16 cellular contexts compared by ENCODE assay signal in the genomic region with DNA sequence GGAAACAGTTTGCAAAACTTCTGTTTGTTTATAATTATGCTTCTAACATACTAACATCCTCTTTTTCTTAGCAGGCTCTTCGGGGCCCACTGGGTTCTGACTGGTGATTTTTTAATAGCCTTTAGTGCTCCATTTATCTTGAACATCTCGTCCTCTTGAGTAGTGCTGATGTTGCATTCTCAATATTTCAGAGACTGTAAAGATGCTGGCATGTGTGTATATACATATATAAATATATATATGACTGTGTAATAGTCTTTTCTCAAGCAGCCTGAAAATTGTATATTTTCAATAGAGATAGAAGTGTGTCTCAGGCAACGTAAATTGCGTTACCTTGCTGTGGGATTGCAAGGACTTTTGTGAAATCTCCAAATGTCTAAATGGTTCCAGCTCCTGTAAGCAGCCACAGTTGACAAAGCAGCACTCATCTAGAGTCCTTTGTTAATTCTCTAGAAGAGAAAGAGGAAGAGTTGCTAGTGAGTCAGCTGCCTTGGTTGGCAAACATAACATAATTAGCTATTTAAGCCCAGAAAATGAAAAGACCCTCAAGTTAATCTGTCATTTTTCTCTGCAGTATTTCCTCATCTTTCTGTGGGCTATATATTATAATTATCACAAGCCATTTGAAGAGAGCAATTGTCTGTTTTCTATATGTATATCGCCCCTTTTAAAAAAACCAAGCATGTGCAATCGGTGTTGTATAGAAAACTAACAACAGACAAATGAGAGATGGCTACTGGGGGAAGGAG.
DNase-seq lines count a peak whose midpoint lies in the region; ATAC-seq, FAIRE-seq and TF ChIP-seq lines count a peak whose summit lies in the region.
"Had no signal": no experiment of that assay in that cellular context is flagged by ENCODE, and none has a peak within 500 bp of the region (broad histone marks: within the 10 kb centered on the region; RNA-seq: fewer than 3 reads in every experiment).

No MANE protein-coding gene starts in this region.

- no peaks in the 10 kb centered on the region for H3K79me2 ChIP-seq in astrocyte (ENCODE audit: insufficient read depth, low read length)

- H3K9ac ChIP-seq in astrocyte (ENCODE audit: low read length) (no peak overlapping the region), skeletal muscle satellite cell (ENCODE audit: low read depth, low read length) (no peak overlapping the region)

- TF ChIP-seq CTCF in astrocyte (IDR thresholded peaks at IDR 0.05; ENCODE audit: insufficient read depth, low read depth, low read length) (no peak), lower leg skin (IDR thresholded peaks at IDR 0.05) (no peak)

- ATAC-seq in HG02938 (IDR thresholded peaks at IDR 0.05; ENCODE audit: unreplicated experiment), result no peak
- ATAC-seq in GM19452 (IDR thresholded peaks at IDR 0.05; ENCODE audit: unreplicated experiment), result no peak

- WGBS in lower leg skin, 2 donors, result 70 to 79% methylated on average over 6 of the region's 6 CpGs

- peak overlapping the region; percentile 2 for H3K27ac ChIP-seq in astrocyte (ENCODE audit: low read depth, low read length)
- H3K27ac ChIP-seq: 22Rv1, upper lobe of left lung had no signal

- intact Hi-C loops in lower leg skin (cut with DNase I; ENCODE audit: low total_unique reads), result no loop called here

- no peaks in the 10 kb centered on the region for H3K36me3 ChIP-seq in astrocyte (ENCODE audit: insufficient read depth, low read length)
- no peaks in the 10 kb centered on the region for H3K36me3 ChIP-seq in skeletal muscle satellite cell (ENCODE audit: insufficient read depth, low read length)
- H3K36me3 ChIP-seq: upper lobe of left lung had no signal

- peak overlapping the region; percentile 3 for H3K27ac Mint-ChIP-seq in astrocyte (ENCODE audit: unreplicated experiment)
- H3K27ac Mint-ChIP-seq: activated naive CD4-positive, alpha-beta T cell treated with anti-CD3 and anti-CD28 coated beads, Interleukin-2, amount 50 U/mL, for 24 hours; immature natural killer cell had no signal

- no peak overlapping the region for H3K4me3 Mint-ChIP-seq in astrocyte (ENCODE audit: unreplicated experiment)
- H3K4me3 Mint-ChIP-seq: activated naive CD4-positive, alpha-beta T cell treated with anti-CD3 and anti-CD28 coated beads, Interleukin-2, amount 50 U/mL, for 24 hours; immature natural killer cell had no signal

- peak overlapping the region; percentile 52 for H3K4me2 ChIP-seq in astrocyte (ENCODE audit: low read length)
- peak overlapping the region; percentile 22 for H3K4me2 ChIP-seq in skeletal muscle satellite cell (ENCODE audit: low read length)

- peak; percentile 9 for DNase-seq in DMS153 treated with DMSO at 0.1 percent for 48 hours (lab: John Stamatoyannopoulos, UW; ENCODE audit: unreplicated experiment)
- DNase-seq in DMS153 (lab: John Stamatoyannopoulos, UW), result no peak
- peak; percentile 73 to 95 for DNase-seq in NOMO-1 (lab: John Stamatoyannopoulos, UW; ENCODE audit: unreplicated experiment in 2 of 2)
- no peak for DNase-seq in astrocyte (ENCODE audit: low read depth)
- DNase-seq in lower leg skin (ENCODE audit: low spot score in 2 of 2), result no peak
- DNase-seq: activated CD4-positive, CD25-positive, alpha-beta regulatory T cell treated with anti-CD3 and anti-CD28 coated beads, Interleukin-2, amount 50 U/mL, for 72 hours; immature natural killer cell; NCI-H1694; stimulated activated naive CD4-positive, alpha-beta T cell treated with Interleukin-2 at 50 U/mL for 16 hours; SW 1271; upper lobe of left lung had no signal

- H3K9me3 ChIP-seq in astrocyte (ENCODE audit: insufficient read depth, low read depth, low read length) (no peaks in the 10 kb centered on the region), skeletal muscle satellite cell (replicated peaks; ENCODE audit: low read length) (no peaks in the 10 kb centered on the region)
- H3K9me3 ChIP-seq: upper lobe of left lung had no signal

- no peaks in the 10 kb centered on the region for H3K36me3 Mint-ChIP-seq in astrocyte (ENCODE audit: low read depth, unreplicated experiment)
- H3K36me3 Mint-ChIP-seq: activated naive CD4-positive, alpha-beta T cell treated with anti-CD3 and anti-CD28 coated beads, Interleukin-2, amount 50 U/mL, for 24 hours; immature natural killer cell had no signal

- no peaks in the 10 kb centered on the region for H3K9me3 Mint-ChIP-seq in astrocyte (ENCODE audit: unreplicated experiment)
- H3K9me3 Mint-ChIP-seq: activated naive CD4-positive, alpha-beta T cell treated with anti-CD3 and anti-CD28 coated beads, Interleukin-2, amount 50 U/mL, for 24 hours; immature natural killer cell had no signal

- no peak overlapping the region for H2AFZ ChIP-seq in astrocyte (ENCODE audit: low read depth, low read length)

- H3K27me3 ChIP-seq in astrocyte (ENCODE audit: insufficient read depth, low read length) (no peaks in the 10 kb centered on the region), skeletal muscle satellite cell (ENCODE audit: control insufficient read depth, insufficient read depth, low read length) (no peaks in the 10 kb centered on the region)
- H3K27me3 ChIP-seq: upper lobe of left lung had no signal

- H3K4me3 ChIP-seq in astrocyte (ENCODE audit: insufficient read depth, low read depth, low read length) (no peak overlapping the region), skeletal muscle satellite cell (ENCODE audit: low read length) (no peak overlapping the region), lower leg skin (ENCODE audit: low read depth, poor library complexity, severe bottlenecking) (no peak overlapping the region)
- H3K4me3 ChIP-seq: upper lobe of left lung had no signal

- TF ChIP-seq POLR2A in lower leg skin (IDR thresholded peaks at IDR 0.05), result no peak

- no peaks in the 10 kb centered on the region for H4K20me1 ChIP-seq in astrocyte (ENCODE audit: insufficient read depth, low read length)

- H3K4me1 Mint-ChIP-seq in astrocyte (ENCODE audit: low read depth, unreplicated experiment), result peaks cover 38% of the 10 kb centered on the region
- H3K4me1 Mint-ChIP-seq: activated naive CD4-positive, alpha-beta T cell treated with anti-CD3 and anti-CD28 coated beads, Interleukin-2, amount 50 U/mL, for 24 hours; immature natural killer cell had no signal

- no peak for FAIRE-seq in astrocyte (lab: Jason Lieb, UNC)

- H3K27me3 Mint-ChIP-seq in astrocyte (ENCODE audit: low read depth, unreplicated experiment), result no peaks in the 10 kb centered on the region
- H3K27me3 Mint-ChIP-seq: activated naive CD4-positive, alpha-beta T cell treated with anti-CD3 and anti-CD28 coated beads, Interleukin-2, amount 50 U/mL, for 24 hours had no signal

- H3K4me1 ChIP-seq in astrocyte (ENCODE audit: insufficient read depth, low read length) (peaks cover 40% of the 10 kb centered on the region), skeletal muscle satellite cell (ENCODE audit: control insufficient read depth, insufficient read depth, low read length) (peaks cover 20% of the 10 kb centered on the region)
- H3K4me1 ChIP-seq: upper lobe of left lung had no signal

Comparison
In these comparisons a context has a peak if more than half of its experiments do, and no peak if none do; other contexts are left out.
1. DNase-seq: peak in DMS153 treated with DMSO at 0.1 percent for 48 hours (single experiment) and NOMO-1 (2 of 2); none in DMS153 (single experiment), astrocyte (single experiment) and lower leg skin (0 of 2).